12 cellular contexts compared by ENCODE assay signal in the genomic region with DNA sequence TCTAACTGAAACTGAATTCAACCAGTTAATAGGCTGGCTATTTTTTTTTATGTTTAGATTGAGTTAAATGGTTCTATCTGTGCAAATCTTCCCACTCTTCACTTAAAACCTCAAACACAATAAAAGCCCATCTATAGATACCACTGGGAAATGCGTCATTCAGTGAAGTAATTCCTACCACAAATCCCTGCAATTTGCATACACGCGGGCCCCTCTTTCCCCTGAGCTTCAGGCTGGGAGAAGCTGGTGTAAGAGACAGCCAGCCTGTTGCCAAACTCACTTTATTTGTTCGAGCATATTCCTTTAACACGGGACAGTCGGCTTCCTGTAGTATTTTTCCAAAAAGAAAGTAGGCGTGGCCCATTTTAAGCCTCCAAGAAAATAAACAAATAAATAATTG. TPM values are rescaled to one million over a fixed set of nuclear protein-coding genes. Genes with fewer than 3 reads are reported as not detected.
DNase-seq lines count a peak whose midpoint lies in the region; ATAC-seq and TF ChIP-seq lines count a peak whose summit lies in the region.
"Had no signal": no experiment of that assay in that cellular context is flagged by ENCODE, and none has a peak within 500 bp of the region (broad histone marks: within the 10 kb centered on the region; RNA-seq: fewer than 3 reads in every experiment).

No MANE protein-coding gene starts in this region.

- H2BK5ac ChIP-seq in IMR-90 (ENCODE audit: low read depth, low read length, poor library complexity, severe bottlenecking), result peak overlapping the region; percentile 26

- peak; percentile 29 for DNase-seq in T-helper 2 cell treated with Interferon-gamma antibody and Interleukin-4, amounts not matched to agents 5 μg/mL and 100 μg/mL, for 36 hours (ENCODE audit: low spot score)
- DNase-seq in T-helper 2 cell (no peak), IMR-90 (peak; percentile 18), UCSD-AML1 (lab: John Stamatoyannopoulos, UW; ENCODE audit: unreplicated experiment) (peak; percentile 26), naive B cell (peak; percentile 6), left ventricle myocardium superior (no peak), NK-92 (lab: John Stamatoyannopoulos, UW; ENCODE audit: unreplicated experiment) (no peak), anterior cingulate cortex (lab: John Stamatoyannopoulos, UW) (no peak)
- DNase-seq: NCI-H1436, retina, T-cell, tibial artery had no signal

- no peaks in the 10 kb centered on the region for H3K9me3 Mint-ChIP-seq in T-helper 2 cell treated with Interferon-gamma antibody and Interleukin-4, amounts not matched to agents 5 μg/mL and 100 μg/mL, for 36 hours
- peaks cover 0 to 2% (median 0%) of the 10 kb centered on the region in 7 donors for H3K9me3 Mint-ChIP-seq in naive B cell
- H3K9me3 Mint-ChIP-seq: T-cell had no signal

- no peak overlapping the region for H2AFZ ChIP-seq in IMR-90 (replicated peaks; ENCODE audit: low read length, poor library complexity)

- peak overlapping the region; percentile 78 for H3K4me3 Mint-ChIP-seq in T-helper 2 cell treated with Interferon-gamma antibody and Interleukin-4, amounts not matched to agents 5 μg/mL and 100 μg/mL, for 36 hours
- H3K4me3 Mint-ChIP-seq in naive B cell, result peak overlapping the region in 4 of 8 donors; percentile 3 to 74 (median 64)

- H4K20me1 ChIP-seq in IMR-90 (ENCODE audit: insufficient read depth, low read length), result no peaks in the 10 kb centered on the region

- H3K27me3 ChIP-seq in IMR-90 (ENCODE audit: control insufficient read depth, insufficient read depth, low read length), result no peaks in the 10 kb centered on the region
- H3K27me3 ChIP-seq: tibial artery had no signal

- H3K14ac ChIP-seq in IMR-90 (replicated peaks; ENCODE audit: low read depth, low read length), result 0 out of 2 replicates have a peak overlapping the region, but pooled peaks have one; percentile 51

- H3K4me1 Mint-ChIP-seq in T-helper 2 cell treated with Interferon-gamma antibody and Interleukin-4, amounts not matched to agents 5 μg/mL and 100 μg/mL, for 36 hours (ENCODE audit: low read depth), result peaks cover 34% of the 10 kb centered on the region
- H3K4me1 Mint-ChIP-seq in naive B cell, result peaks cover 7 to 15% (median 13%) of the 10 kb centered on the region in 3 donors

- peak overlapping the region; percentile 22; the same call in 1 of the 2 replicates for H4K91ac ChIP-seq in IMR-90 (ENCODE audit: insufficient read depth, low read depth, low read length)

- H3K36me3 ChIP-seq in IMR-90 (ENCODE audit: control insufficient read depth, insufficient read depth, low read length), result no peaks in the 10 kb centered on the region
- H3K36me3 ChIP-seq: tibial artery had no signal

- peak overlapping the region; percentile 59; the same call in 1 of the 2 replicates for H2AK5ac ChIP-seq in IMR-90 (ENCODE audit: low read depth, low read length)

- dilution Hi-C loops in IMR-90 (cut with HindIII; ENCODE audit: low sequenced_read_pairs, unreplicated experiment), result no loop called here

- TF ChIP-seq CTCF in IMR-90 (conservative IDR thresholded peaks at IDR 0.05; ENCODE audit: low read depth, low read length), result no peak

- in situ Hi-C loops in IMR-90 (cut with MboI; ENCODE audit: low sequenced_read_pairs), result no loop called here

- H2BK15ac ChIP-seq in IMR-90 (ENCODE audit: low read depth, low read length), result no peak overlapping the region

- CTCF ChIA-PET in IMR-90 (lab: Yijun Ruan, JAX), result no interaction called here

- POLR2A ChIA-PET in IMR-90 (lab: Charles Lee; ENCODE audit: unreplicated experiment), result no interaction called here

- no CpG with 5 or more reads among the region's 7 CpGs for WGBS in IMR-90 (ENCODE audit: extremely low coverage in 2 of 2, insufficient read length in 1 of 2), 2 experiments

- H2BK120ac ChIP-seq in IMR-90 (ENCODE audit: low read depth, low read length), result peak overlapping the region; percentile 81; the same call in 1 of the 2 replicates

- H3K27me3 Mint-ChIP-seq in T-helper 2 cell treated with Interferon-gamma antibody and Interleukin-4, amounts not matched to agents 5 μg/mL and 100 μg/mL, for 36 hours (ENCODE audit: low read depth), result no peaks in the 10 kb centered on the region
- H3K27me3 Mint-ChIP-seq in naive B cell, result peaks cover 0 to 7% (median 3%) of the 10 kb centered on the region in 3 donors

- H3K27ac ChIP-seq in IMR-90 (ENCODE audit: insufficient read depth, low read length), result no peak overlapping the region
- H3K27ac ChIP-seq: tibial artery had no signal

- intact Hi-C loops in IMR-90 (cut with micrococcal nuclease), result no loop called here
- intact Hi-C loops in left ventricle myocardium superior (cut with micrococcal nuclease), result no loop called here

- no peaks in the 10 kb centered on the region for H3K9me3 ChIP-seq in IMR-90 (ENCODE audit: control insufficient read depth, insufficient read depth, low read length)
- H3K9me3 ChIP-seq: tibial artery had no signal

- ATAC-seq in IMR-90 (ENCODE audit: low read depth) (no peak), naive B cell (ENCODE audit: low read depth in 2 of 2) (no peak), left ventricle myocardium superior (no peak)
- ATAC-seq: T-cell had no signal

- no peak overlapping the region for H3K18ac ChIP-seq in IMR-90 (ENCODE audit: low read depth, low read length)

- no peak overlapping the region for H3K23ac ChIP-seq in IMR-90 (ENCODE audit: low read depth, low read length)

- no peak overlapping the region for H3K4me3 ChIP-seq in IMR-90 (ENCODE audit: insufficient read depth, low read depth, low read length)
- H3K4me3 ChIP-seq: tibial artery had no signal

- H3K56ac ChIP-seq in IMR-90 (ENCODE audit: extremely low read depth, insufficient read depth, low read length), result no peak overlapping the region

- H3K79me1 ChIP-seq in IMR-90 (ENCODE audit: low read depth in 1 of 2, low read length in 2 of 2), result no peaks in the 10 kb centered on the region

- no peak overlapping the region for H2AK9ac ChIP-seq in IMR-90 (replicated peaks; ENCODE audit: low read depth, low read length, poor library complexity)

- no peaks in the 10 kb centered on the region for H3K9me1 ChIP-seq in IMR-90 (ENCODE audit: insufficient read depth, low read length)

- H3K4ac ChIP-seq in IMR-90 (ENCODE audit: low read depth, low read length), result peak overlapping the region; percentile 61; the same call in 1 of the 2 replicates

- no peak overlapping the region for H3K9ac ChIP-seq in IMR-90 (ENCODE audit: low read depth, low read length)

- no peak overlapping the region for H4K5ac ChIP-seq in IMR-90 (ENCODE audit: low read depth, low read length)

- peaks cover 4% of the 10 kb centered on the region; the same call in 1 of the 2 replicates for H3K4me1 ChIP-seq in IMR-90 (ENCODE audit: control insufficient read depth, insufficient read depth, low read length)
- H3K4me1 ChIP-seq: tibial artery had no signal

- H4K8ac ChIP-seq in IMR-90 (ENCODE audit: low read depth in 2 of 2, low read length in 2 of 2), result no peak overlapping the region; a peak in 1 of 4 replicates

- H3K27ac Mint-ChIP-seq in T-helper 2 cell treated with Interferon-gamma antibody and Interleukin-4, amounts not matched to agents 5 μg/mL and 100 μg/mL, for 36 hours, result peak overlapping the region; percentile 93
- H3K27ac Mint-ChIP-seq in naive B cell, result peak overlapping the region in 1 of 6 donors; percentile 62
- H3K27ac Mint-ChIP-seq: T-cell had no signal

- H3K36me3 Mint-ChIP-seq in T-helper 2 cell treated with Interferon-gamma antibody and Interleukin-4, amounts not matched to agents 5 μg/mL and 100 μg/mL, for 36 hours (ENCODE audit: low read depth), result peaks cover 8% of the 10 kb centered on the region
- H3K36me3 Mint-ChIP-seq in naive B cell, result no peaks in the 10 kb centered on the region
- H3K36me3 Mint-ChIP-seq: T-cell had no signal

- H2BK20ac ChIP-seq in IMR-90 (ENCODE audit: low read depth, low read length), result peak overlapping the region; percentile 80

- no peak for TF ChIP-seq POLR2A in IMR-90 (IDR thresholded peaks at IDR 0.05; ENCODE audit: low read depth, low read length)

- H3K4me2 ChIP-seq in IMR-90 (ENCODE audit: low read depth, low read length), result no peak overlapping the region

- no TSS peak for BruUV-seq in IMR-90 (replicated peaks; lab: Mats Ljungman, UMichigan)

- no peak for TF ChIP-seq RAD21 in IMR-90 (IDR thresholded peaks at IDR 0.05; ENCODE audit: low read length)

TF ChIP-seq in IMR-90, 13 proteins besides CTCF, POLR2A, EP300 and RAD21:
- TF ChIP-seq SMC3 (IDR thresholded peaks at IDR 0.05; ENCODE audit: low read depth, low read length) (no peak), CEBPB (IDR thresholded peaks at IDR 0.05; ENCODE audit: low read depth, low read length) (no peak), NFE2L2 (IDR thresholded peaks at IDR 0.05; ENCODE audit: low read depth, low read length) (no peak), RCOR1 (IDR thresholded peaks at IDR 0.05; ENCODE audit: insufficient replicate concordance, low read length) (no peak), BHLHE40 (IDR thresholded peaks at IDR 0.05; ENCODE audit: low read depth, low read length) (no peak), FOS (IDR thresholded peaks at IDR 0.05; ENCODE audit: low read depth, low read length) (no peak), ELK1 (IDR thresholded peaks at IDR 0.05; ENCODE audit: borderline replicate concordance, low read depth, low read length) (no peak), MXI1 (IDR thresholded peaks at IDR 0.05; ENCODE audit: borderline replicate concordance, low read depth, low read length) (no peak)

RNA-seq across cellular contexts. Expression of gene MCTP2, which starts 26.0 kb away (rescaled TPM):
- 8.6 and 9.9 TPM in 2 replicates for total RNA-seq in IMR-90 (2012; rRNA removed)
- 5.1 and 6.6 TPM in 2 replicates for polyA plus RNA-seq in IMR-90 (2012; rRNA removed)
- 1.4 and 2.7 TPM in 2 replicates for polyA plus RNA-seq in IMR-90 (2012; cell fraction: cytosol; rRNA removed)
- polyA plus RNA-seq in IMR-90 (2012; cell fraction: nucleus; rRNA removed; ENCODE audit: low replicate concordance), result 6.9 and 16.5 TPM in 2 replicates
- 10 to 100 TPM; 12.7 to 30.5 (median 17.5) TPM for polyA plus RNA-seq in naive B cell (ENCODE audit: low read depth in 6 of 6)
- total RNA-seq in left ventricle myocardium superior, result 2.1 TPM

Comparison
In these comparisons a context has a peak if more than half of its experiments do, and no peak if none do; other contexts are left out.
1. DNase-seq: peak in T-helper 2 cell treated with Interferon-gamma antibody and Interleukin-4, amounts not matched to agents 5 μg/mL and 100 μg/mL, for 36 hours (single experiment), IMR-90 (single experiment), UCSD-AML1 (single experiment) and naive B cell (single experiment); none in T-helper 2 cell (0 of 5), left ventricle myocardium superior (single experiment), NK-92 (single experiment) and anterior cingulate cortex (0 of 58).